Comparison of ENCODE assay signal across 9 cellular contexts in genomic region chr13:32791545-32792172, GRCh38.
A peak's percentile ranks its signal among the peaks of the same experiment; 100 is the strongest.
DNase-seq lines count a peak whose midpoint lies in the region; ATAC-seq and TF ChIP-seq lines count a peak whose summit lies in the region.
"Had no signal": no experiment of that assay in that cellular context is flagged by ENCODE, and none has a peak within 500 bp of the region (broad histone marks: within the 10 kb centered on the region; RNA-seq: fewer than 3 reads in every experiment).

No MANE protein-coding gene starts in this region.

- H3K9me3 Mint-ChIP-seq in CD4-positive, alpha-beta memory T cell: peaks cover 0 to 3% (median 0%) of the 10 kb centered on the region in 8 donors
- peaks cover 0 to 2% of the 10 kb centered on the region in 2 donors for H3K9me3 Mint-ChIP-seq in activated T-cell treated with anti-CD3 and anti-CD28 coated beads, Interleukin-2, amount 50 U/mL, for 72 hours
- peaks cover 0 to 4% (median 0%) of the 10 kb centered on the region in 7 donors for H3K9me3 Mint-ChIP-seq in CD14-positive monocyte

- peak overlapping the region; percentile 48 to 87 (median 66) for H3K27ac Mint-ChIP-seq in CD4-positive, alpha-beta memory T cell
- peak overlapping the region; percentile 45 for H3K27ac Mint-ChIP-seq in activated T-cell treated with anti-CD3 and anti-CD28 coated beads, Interleukin-2, amount 50 U/mL, for 72 hours
- peak overlapping the region in 2 of 7 donors; percentile 15 to 75 for H3K27ac Mint-ChIP-seq in CD14-positive monocyte

- no peaks in the 10 kb centered on the region for H3K27me3 ChIP-seq in CD4-positive, alpha-beta memory T cell (ENCODE audit: insufficient read depth, low read length)
- no peaks in the 10 kb centered on the region for H3K27me3 ChIP-seq in SK-N-SH (ENCODE audit: insufficient read depth)

- H3K9ac ChIP-seq in SK-N-SH: no peak overlapping the region

- no peaks in the 10 kb centered on the region for H3K79me2 ChIP-seq in SK-N-SH (ENCODE audit: insufficient read depth)

- H3K4me3 Mint-ChIP-seq in CD4-positive, alpha-beta memory T cell: peak overlapping the region in 7 of 8 donors; percentile 52 to 83 (median 65)
- H3K4me3 Mint-ChIP-seq in activated T-cell treated with anti-CD3 and anti-CD28 coated beads, Interleukin-2, amount 50 U/mL, for 72 hours: peak overlapping the region; percentile 52 to 56
- no peak overlapping the region for H3K4me3 Mint-ChIP-seq in CD14-positive monocyte

- H3K9me2 ChIP-seq in SK-N-SH: no peaks in the 10 kb centered on the region

- peak in 4 of 5 donors; percentile 11 to 45 (median 32) for DNase-seq in CD4-positive, alpha-beta memory T cell
- peak; percentile 53 to 74 for DNase-seq in activated T-cell treated with anti-CD3 and anti-CD28 coated beads, Interleukin-2, amount 50 U/mL, for 72 hours
- DNase-seq in CD14-positive monocyte (ENCODE audit: low spot score) (no peak), NCI-H2029 treated with DMSO at 0.1 percent for 48 hours (lab: John Stamatoyannopoulos, UW) (no peak), SK-N-SH (no peak), medulla oblongata (ENCODE audit: extremely low spot score) (no peak)
- DNase-seq: trophoblast cell had no signal

- no peak overlapping the region for H3K4me3 ChIP-seq in CD4-positive, alpha-beta memory T cell (ENCODE audit: low read length in 2 of 2)
- no peak overlapping the region for H3K4me3 ChIP-seq in SK-N-SH (ENCODE audit: low read depth in 2 of 2, low read length in 1 of 2)

- POLR2A ChIA-PET in CD4-positive, alpha-beta memory T cell (lab: Charles Lee; ENCODE audit: partially characterized antibody): interaction anchor here (1.0 kb wide), 1 partner anchor 8 kb away, joined by 3 read pairs; no protein-coding TSS in a partner anchor
- POLR2A ChIA-PET in SK-N-SH (lab: Yijun Ruan, JAX): no interaction called here

- no peaks in the 10 kb centered on the region for H3F3A ChIP-seq in SK-N-SH (replicated peaks; ENCODE audit: insufficient read depth)

- no peak for TF ChIP-seq RAD21 in SK-N-SH (IDR thresholded peaks at IDR 0.05; ENCODE audit: low read length)

- WGBS in SK-N-SH (ENCODE audit: low lambda C conversion rate): 86% methylated on average over 8 of the region's 8 CpGs

- peaks cover 18% of the 10 kb centered on the region for H3K4me1 ChIP-seq in CD4-positive, alpha-beta memory T cell (ENCODE audit: insufficient read depth, low read length)
- H3K4me1 ChIP-seq in SK-N-SH (ENCODE audit: control insufficient read depth in 1 of 2, insufficient read depth in 2 of 2, low read depth in 1 of 2, low read length in 1 of 2): no peaks in the 10 kb centered on the region; a peak in 1 of 4 replicates

- H3K4me2 ChIP-seq in SK-N-SH: no peak overlapping the region

- H3K9me3 ChIP-seq in CD4-positive, alpha-beta memory T cell (ENCODE audit: control insufficient read depth in 1 of 2, low read length in 2 of 2): no peaks in the 10 kb centered on the region
- H3K9me3 ChIP-seq in SK-N-SH: no peaks in the 10 kb centered on the region

- TF ChIP-seq CTCF in CD14-positive monocyte (IDR thresholded peaks at IDR 0.05): no peak
- TF ChIP-seq CTCF in SK-N-SH (IDR thresholded peaks at IDR 0.05): no peak

- H3K36me3 Mint-ChIP-seq in CD4-positive, alpha-beta memory T cell: peaks cover 0 to 9% of the 10 kb centered on the region in 2 donors
- peaks cover 2 to 4% of the 10 kb centered on the region in 2 donors for H3K36me3 Mint-ChIP-seq in activated T-cell treated with anti-CD3 and anti-CD28 coated beads, Interleukin-2, amount 50 U/mL, for 72 hours (ENCODE audit: insufficient read depth in 2 of 2)
- H3K36me3 Mint-ChIP-seq in CD14-positive monocyte: peaks cover 3 to 6% of the 10 kb centered on the region in 2 donors

- H3K27me3 Mint-ChIP-seq in CD4-positive, alpha-beta memory T cell: peaks cover 0 to 2% of the 10 kb centered on the region in 2 donors
- H3K27me3 Mint-ChIP-seq in activated T-cell treated with anti-CD3 and anti-CD28 coated beads, Interleukin-2, amount 50 U/mL, for 72 hours (ENCODE audit: low read depth): no peaks in the 10 kb centered on the region
- H3K27me3 Mint-ChIP-seq in CD14-positive monocyte (ENCODE audit: low read depth in 3 of 3): peaks cover 0 to 2% (median 2%) of the 10 kb centered on the region in 3 donors

- TF ChIP-seq EP300 in SK-N-SH (IDR thresholded peaks at IDR 0.05; ENCODE audit: borderline replicate concordance in 1 of 2, low read depth in 1 of 2, low read length in 1 of 2): no peak

- CTCF ChIA-PET in CD4-positive, alpha-beta memory T cell (lab: Charles Lee; ENCODE audit: partially characterized antibody): no interaction called here
- CTCF ChIA-PET in SK-N-SH (lab: Yijun Ruan, JAX): no interaction called here

- peaks cover 23 to 28% (median 25%) of the 10 kb centered on the region in 4 donors for H3K4me1 Mint-ChIP-seq in CD4-positive, alpha-beta memory T cell
- peaks cover 48% of the 10 kb centered on the region for H3K4me1 Mint-ChIP-seq in activated T-cell treated with anti-CD3 and anti-CD28 coated beads, Interleukin-2, amount 50 U/mL, for 72 hours (ENCODE audit: low read depth)
- peaks cover 2% of the 10 kb centered on the region for H3K4me1 Mint-ChIP-seq in CD14-positive monocyte

- H2AFZ ChIP-seq in SK-N-SH (ENCODE audit: low read depth): no peak overlapping the region

- ATAC-seq in GM19023 (IDR thresholded peaks at IDR 0.05; ENCODE audit: unreplicated experiment) (peak; percentile 81), HG03045 (IDR thresholded peaks at IDR 0.05; ENCODE audit: unreplicated experiment) (peak; percentile 72)
- ATAC-seq in activated T-cell treated with anti-CD3 and anti-CD28 coated beads, Interleukin-2, amount 50 U/mL, for 72 hours (replicated peaks in 1 of 2): peak; percentile 93 to 96

- H3K27ac ChIP-seq in CD4-positive, alpha-beta memory T cell (ENCODE audit: low read depth, low read length): no peak overlapping the region
- H3K27ac ChIP-seq in SK-N-SH (ENCODE audit: low read depth in 2 of 2, low read length in 1 of 2): no peak overlapping the region

- no peaks in the 10 kb centered on the region for H4K20me1 ChIP-seq in SK-N-SH (ENCODE audit: insufficient read depth)

- intact Hi-C loops in CD4-positive, alpha-beta memory T cell (cut with micrococcal nuclease): no loop called here
- intact Hi-C loops in CD14-positive monocyte (cut with micrococcal nuclease): no loop called here

- H3K36me3 ChIP-seq in CD4-positive, alpha-beta memory T cell (ENCODE audit: insufficient read depth, low read length): no peaks in the 10 kb centered on the region
- peaks cover 0 to 9% of the 10 kb centered on the region in 2 experiments for H3K36me3 ChIP-seq in SK-N-SH (replicated peaks in 1 of 2; ENCODE audit: control insufficient read depth in 1 of 2, insufficient read depth in 2 of 2, low read length in 1 of 2)

TF ChIP-seq in SK-N-SH, 30 proteins besides CTCF, POLR2A, EP300 and RAD21:
- TF ChIP-seq, protein P1, sequence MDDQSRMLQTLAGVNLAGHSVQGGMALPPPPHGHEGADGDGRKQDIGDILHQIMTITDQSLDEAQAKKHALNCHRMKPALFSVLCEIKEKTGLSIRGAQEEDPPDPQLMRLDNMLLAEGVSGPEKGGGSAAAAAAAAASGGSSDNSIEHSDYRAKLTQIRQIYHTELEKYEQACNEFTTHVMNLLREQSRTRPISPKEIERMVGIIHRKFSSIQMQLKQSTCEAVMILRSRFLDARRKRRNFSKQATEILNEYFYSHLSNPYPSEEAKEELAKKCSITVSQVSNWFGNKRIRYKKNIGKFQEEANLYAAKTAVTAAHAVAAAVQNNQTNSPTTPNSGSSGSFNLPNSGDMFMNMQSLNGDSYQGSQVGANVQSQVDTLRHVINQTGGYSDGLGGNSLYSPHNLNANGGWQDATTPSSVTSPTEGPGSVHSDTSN (IDR thresholded peaks at IDR 0.05): no peak
- no peak for TF ChIP-seq USF2 (IDR thresholded peaks at IDR 0.05; ENCODE audit: borderline replicate concordance, low read depth, low read length)
- TF ChIP-seq NRF1 (IDR thresholded peaks at IDR 0.05; ENCODE audit: low read depth, low read length): no peak
- no peak for TF ChIP-seq CHD2 (IDR thresholded peaks at IDR 0.05; ENCODE audit: low read length, partially characterized antibody)
- TF ChIP-seq, protein P2, sequence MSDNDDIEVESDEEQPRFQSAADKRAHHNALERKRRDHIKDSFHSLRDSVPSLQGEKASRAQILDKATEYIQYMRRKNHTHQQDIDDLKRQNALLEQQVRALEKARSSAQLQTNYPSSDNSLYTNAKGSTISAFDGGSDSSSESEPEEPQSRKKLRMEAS (IDR thresholded peaks at IDR 0.05; ENCODE audit: low read depth): no peak
- TF ChIP-seq FOXJ3 (CRISPR knock-in tag; IDR thresholded peaks at IDR 0.05): no peak
- TF ChIP-seq RCOR1 (IDR thresholded peaks at IDR 0.05; ENCODE audit: low read length): no peak

Comparison
In these comparisons a context has a peak if more than half of its experiments do, and no peak if none do; other contexts are left out.
1. DNase-seq: peak in CD4-positive, alpha-beta memory T cell (4 of 5) and activated T-cell treated with anti-CD3 and anti-CD28 coated beads, Interleukin-2, amount 50 U/mL, for 72 hours (2 of 2); none in CD14-positive monocyte (single experiment), NCI-H2029 treated with DMSO at 0.1 percent for 48 hours (single experiment), SK-N-SH (single experiment) and medulla oblongata (single experiment).
2. H3K4me3 Mint-ChIP-seq: peak in CD4-positive, alpha-beta memory T cell (7 of 8) and activated T-cell treated with anti-CD3 and anti-CD28 coated beads, Interleukin-2, amount 50 U/mL, for 72 hours (2 of 2); none in CD14-positive monocyte (0 of 2).
3. Peak in every context shown above with its lines, with median percentiles within 50 percentile points of each other: ATAC-seq.